ENCODE assay signal across 10 cellular contexts in genomic region chr11:66851698-66852465, GRCh38. TPM values are rescaled to one million over a fixed set of nuclear protein-coding genes. Genes with fewer than 3 reads are reported as not detected.
DNase-seq lines count a peak whose midpoint lies in the region; ATAC-seq and TF ChIP-seq lines count a peak whose summit lies in the region.
"Had no signal": no experiment of that assay in that cellular context is flagged by ENCODE, and none has a peak within 500 bp of the region (broad histone marks: within the 10 kb centered on the region; RNA-seq: fewer than 3 reads in every experiment).

No MANE protein-coding gene starts in this region.

- H2AFZ ChIP-seq in PC-3 (ENCODE audit: low read length): no peak overlapping the region

- H4K20me1 ChIP-seq in PC-3 (ENCODE audit: low read length): no peaks in the 10 kb centered on the region

- intact Hi-C loops in A673 (cut with micrococcal nuclease; ENCODE audit: unreplicated experiment) (no loop called here), PC-3 (cut with micrococcal nuclease) (no loop called here), stomach (cut with DNase I; ENCODE audit: low total_unique reads) (no loop called here)

- BruUV-seq in A673 (replicated peaks; lab: Mats Ljungman, UMichigan) (no TSS peak), PC-3 (replicated peaks; lab: Mats Ljungman, UMichigan) (no TSS peak)

- H3K27ac ChIP-seq in A673 (ENCODE audit: low read depth, low read length, poor library complexity, severe bottlenecking) (no peak overlapping the region), PC-3 (ENCODE audit: low read length) (no peak overlapping the region), stomach (no peak overlapping the region)
- H3K27ac ChIP-seq: SK-N-MC had no signal

- POLR2A ChIA-PET in A673 (lab: Charles Lee; ENCODE audit: low non-redundant PET) (interaction anchor here (0.5 kb wide), 1 partner anchor 177 kb away, joined by 5 read pairs; no protein-coding TSS in a partner anchor), PC-3 (lab: Charles Lee; ENCODE audit: unreplicated experiment) (no interaction called here)

- H3K4me2 ChIP-seq in PC-3 (ENCODE audit: low read length): no peak overlapping the region

- no peak overlapping the region for H3K9ac ChIP-seq in PC-3 (ENCODE audit: low read length)

- H3K27me3 ChIP-seq in A673 (replicated peaks; ENCODE audit: insufficient read depth, low read depth, low read length, poor library complexity) (no peaks in the 10 kb centered on the region), GM06990 (replicated peaks; ENCODE audit: control insufficient read depth, insufficient read depth, low read length) (no peaks in the 10 kb centered on the region), PC-3 (ENCODE audit: low read length) (no peaks in the 10 kb centered on the region), stomach (no peaks in the 10 kb centered on the region)

- DNase-seq in A673 (ENCODE audit: low spot score) (peak; percentile 63), GM06990 (ENCODE audit: extremely low read depth, insufficient read length) (peak; percentile 42), PC-3 (no peak), erythroblast (lab: John Stamatoyannopoulos, UW) (peak; percentile 24 to 32), NCI-H774 (lab: John Stamatoyannopoulos, UW) (no peak), stomach (no peak)

- H3K79me2 ChIP-seq in PC-3 (ENCODE audit: low read length): no peaks in the 10 kb centered on the region

- no peak for TF ChIP-seq POLR2A in erythroblast (IDR thresholded peaks at IDR 0.05; ENCODE audit: low read length)
- no peak for TF ChIP-seq POLR2A in stomach (IDR thresholded peaks at IDR 0.05)

- H3K9me2 ChIP-seq in PC-3 (replicated peaks; ENCODE audit: low read length): no peaks in the 10 kb centered on the region

- H3K4me1 ChIP-seq in A673 (ENCODE audit: insufficient read depth, low read length, poor library complexity, severe bottlenecking): peaks cover 7% of the 10 kb centered on the region
- peaks cover 9% of the 10 kb centered on the region for H3K4me1 ChIP-seq in PC-3 (ENCODE audit: insufficient read depth, low read length)
- peaks cover 7 to 10% (median 9%) of the 10 kb centered on the region in 4 donors for H3K4me1 ChIP-seq in stomach

- ATAC-seq in PC-3 (no peak), HG03378 (IDR thresholded peaks at IDR 0.05; ENCODE audit: unreplicated experiment) (no peak), HG02970 (IDR thresholded peaks at IDR 0.05; ENCODE audit: low FRiP score, unreplicated experiment) (no peak)
- ATAC-seq: naive thymus-derived CD8-positive, alpha-beta T cell had no signal

- H3K9me3 ChIP-seq in A673 (ENCODE audit: low read depth, low read length, poor library complexity, severe bottlenecking) (no peaks in the 10 kb centered on the region), PC-3 (ENCODE audit: low read length) (no peaks in the 10 kb centered on the region), stomach (no peaks in the 10 kb centered on the region)

- no peak for TF ChIP-seq EP300 in stomach (IDR thresholded peaks at IDR 0.05)

- CTCF ChIA-PET in A673 (lab: Charles Lee): interaction anchor here (0.7 to 1.5 kb wide), 3 partner anchors 9 to 555 kb away, joined by 3 to 7 read pairs (median 4); partner anchors contain the start of gene RCE1
- CTCF ChIA-PET in PC-3 (lab: Charles Lee): no interaction called here

- no peak overlapping the region for H3K4me3 ChIP-seq in A673 (ENCODE audit: low read depth, low read length, poor library complexity, severe bottlenecking)
- no peak overlapping the region for H3K4me3 ChIP-seq in GM06990 (replicated peaks; ENCODE audit: low read depth, low read length)
- no peak overlapping the region for H3K4me3 ChIP-seq in PC-3 (ENCODE audit: low read length)
- no peak overlapping the region for H3K4me3 ChIP-seq in stomach
- H3K4me3 ChIP-seq: SK-N-MC had no signal

- H3F3A ChIP-seq in PC-3 (ENCODE audit: low read length, unreplicated experiment): no peaks in the 10 kb centered on the region

- H3K36me3 ChIP-seq in A673 (ENCODE audit: insufficient read depth, low read length, poor library complexity, severe bottlenecking) (peaks cover 10% of the 10 kb centered on the region), GM06990 (ENCODE audit: control insufficient read depth, insufficient read depth, low read length) (peaks cover 10% of the 10 kb centered on the region), PC-3 (ENCODE audit: low read depth, low read length) (peaks cover 8% of the 10 kb centered on the region; the same call in 1 of the 2 replicates), stomach (peaks cover 9 to 31% (median 29%) of the 10 kb centered on the region in 4 donors)

- peak; percentile 52 for TF ChIP-seq CTCF in A673 (conservative IDR thresholded peaks at IDR 0.05; ENCODE audit: low read depth, low read length)
- TF ChIP-seq CTCF in GM06990 (IDR thresholded peaks at IDR 0.05; ENCODE audit: insufficient read depth, low read length, poor library complexity, severe bottlenecking): peak; percentile 45
- TF ChIP-seq CTCF in PC-3 (conservative IDR thresholded peaks at IDR 0.05; ENCODE audit: low read depth, low read length): peak; percentile 44; the same call in 1 of the 2 replicates
- TF ChIP-seq CTCF in stomach (IDR thresholded peaks at IDR 0.05): no peak

- WGBS in stomach, 5 donors: 70 to 80% (median 75%) methylated on average over 24 to 26 of the region's 26 CpGs

RNA-seq across cellular contexts. Expression of gene LRFN4, which starts 5.0 kb away (rescaled TPM):
- total RNA-seq in A673 (2021): 52.9 and 57.2 TPM in 2 replicates
- 64.4 and 79.8 TPM in 2 replicates for total RNA-seq in PC-3 (2014; rRNA removed)
- total RNA-seq in stomach: 10 to 100 TPM in 4 of 5 donors, 1 to 10 TPM in 1; 7.3 to 37.9 (median 19.2) TPM
- 10 to 100 TPM in 1 of 3 donors, 1 to 10 TPM in 2; 2.1 to 12.7 (median 7.9) TPM for polyA plus RNA-seq in stomach

RNA-seq across cellular contexts. Expression of gene RCE1, which starts 8.6 kb away (rescaled TPM):
- total RNA-seq in A673 (2021): 33.1 and 35.0 TPM in 2 replicates
- 63.9 and 70.4 TPM in 2 replicates for total RNA-seq in PC-3 (2014; rRNA removed)
- total RNA-seq in stomach: 100 to 1,000 TPM in 1 of 5 donors, 10 to 100 TPM in 2, 1 to 10 TPM in 1, under 1 TPM in 1; 0.58 to 124 (median 19.4) TPM
- polyA plus RNA-seq in stomach: 10 to 100 TPM in 2 of 3 donors, 1 to 10 TPM in 1; 9.7 to 22.5 (median 10.1) TPM

Comparison
In these comparisons a context has a peak if more than half of its experiments do, and no peak if none do; other contexts are left out.
1. DNase-seq: peak in A673 (single experiment), GM06990 (single experiment) and erythroblast (2 of 2); none in PC-3 (single experiment), NCI-H774 (single experiment) and stomach (single experiment).
2. CTCF ChIP-seq: peak in A673 (single experiment), GM06990 (single experiment) and PC-3 (single experiment); none in stomach (0 of 7).